In genomic region chr10:46992794-46993552, GRCh38 we compare ENCODE assay signal across 8 cellular contexts.
A peak's percentile ranks its signal among the peaks of the same experiment; 100 is the strongest.
DNase-seq lines count a peak whose midpoint lies in the region; TF ChIP-seq lines count a peak whose summit lies in the region.

No MANE protein-coding gene starts in this region.

- peak; percentile 76 for TF ChIP-seq CTCF in AG10803 (conservative IDR thresholded peaks at IDR 0.05; ENCODE audit: low read length)

- H3K4me3 ChIP-seq in AG10803 (ENCODE audit: low read length): no peak overlapping the region

- peak; percentile 70 for DNase-seq in AG10803 (ENCODE audit: low read depth)
- DNase-seq in HPDE6-E6E7 (ENCODE audit: extremely low spot score): peak; percentile 13
- DNase-seq in SKM-1 (lab: John Stamatoyannopoulos, UW; ENCODE audit: unreplicated experiment): peak; percentile 14
- DNase-seq in foreskin melanocyte: peak; percentile 8
- DNase-seq in retina: peak; percentile 41
- DNase-seq in activated naive CD4-positive, alpha-beta T cell treated with Interleukin-2 at 50 U/mL for 16 hours: no peak
- no peak for DNase-seq in cerebellar nuclear complex (lab: John Stamatoyannopoulos, UW)
- DNase-seq in activated T-cell treated with anti-CD3 and anti-CD28 coated beads, Interleukin-2, amount 50 U/mL, for 48 hours: no peak

Comparison
In these comparisons a context has a peak if more than half of its experiments do, and no peak if none do; other contexts are left out.
1. DNase-seq: peak in AG10803 (single experiment), HPDE6-E6E7 (single experiment), SKM-1 (single experiment), foreskin melanocyte (single experiment) and retina (single experiment); none in activated naive CD4-positive, alpha-beta T cell treated with Interleukin-2 at 50 U/mL for 16 hours (single experiment), cerebellar nuclear complex (0 of 2) and activated T-cell treated with anti-CD3 and anti-CD28 coated beads, Interleukin-2, amount 50 U/mL, for 48 hours (0 of 2).